In genomic region chr1:169707917-169708604, GRCh38 we compare ENCODE assay signal across 16 cellular contexts.
DNase-seq lines count a peak whose midpoint lies in the region; ATAC-seq, FAIRE-seq and TF ChIP-seq lines count a peak whose summit lies in the region.
"Had no signal": no experiment of that assay in that cellular context is flagged by ENCODE, and none has a peak within 500 bp of the region (broad histone marks: within the 10 kb centered on the region; RNA-seq: fewer than 3 reads in every experiment).

No MANE protein-coding gene starts in this region.

- H3K27ac ChIP-seq in OCI-LY1 (ENCODE audit: low read depth, low read length, poor library complexity, severe bottlenecking): no peak overlapping the region
- H3K27ac ChIP-seq: breast epithelium, right lobe of liver, vagina had no signal

- no peak for TF ChIP-seq CTCF in OCI-LY1 (IDR thresholded peaks at IDR 0.05; ENCODE audit: low read length)

- H3K36me3 Mint-ChIP-seq in activated naive CD8-positive, alpha-beta T cell treated with anti-CD3 and anti-CD28 coated beads, Interleukin-2, amount 50 U/mL, for 24 hours (ENCODE audit: low read depth): peaks cover 52% of the 10 kb centered on the region

- peaks cover 71% of the 10 kb centered on the region for H3K4me1 Mint-ChIP-seq in activated naive CD8-positive, alpha-beta T cell treated with anti-CD3 and anti-CD28 coated beads, Interleukin-2, amount 50 U/mL, for 24 hours

- peaks cover 43% of the 10 kb centered on the region for H3K4me1 ChIP-seq in OCI-LY1 (ENCODE audit: insufficient read depth, low read length, severe bottlenecking)
- H3K4me1 ChIP-seq: breast epithelium had no signal

- no peaks in the 10 kb centered on the region for H3K27me3 ChIP-seq in OCI-LY1 (ENCODE audit: insufficient read depth, low read length)
- H3K27me3 ChIP-seq: breast epithelium, right lobe of liver, vagina had no signal

- H3K79me2 ChIP-seq in OCI-LY1 (ENCODE audit: insufficient read depth, low read length): no peaks in the 10 kb centered on the region

- no peak overlapping the region; the same call in 1 of the 2 replicates for H3K9ac ChIP-seq in OCI-LY1 (ENCODE audit: low read length)

- peak overlapping the region; percentile 14 for H3K4me3 ChIP-seq in OCI-LY1 (ENCODE audit: low read depth, low read length, poor library complexity, severe bottlenecking)
- H3K4me3 ChIP-seq: breast epithelium, right lobe of liver, vagina had no signal

- no peaks in the 10 kb centered on the region for H3K27me3 Mint-ChIP-seq in activated naive CD8-positive, alpha-beta T cell treated with anti-CD3 and anti-CD28 coated beads, Interleukin-2, amount 50 U/mL, for 24 hours

- H3K27ac Mint-ChIP-seq in activated naive CD8-positive, alpha-beta T cell treated with anti-CD3 and anti-CD28 coated beads, Interleukin-2, amount 50 U/mL, for 24 hours: peak overlapping the region; percentile 91

- H3K4me2 ChIP-seq in OCI-LY1 (ENCODE audit: low read length): peak overlapping the region; percentile 39; the same call in 1 of the 2 replicates

- peak; percentile 53 for ATAC-seq in activated naive CD8-positive, alpha-beta T cell treated with anti-CD3 and anti-CD28 coated beads, Interleukin-2, amount 50 U/mL, for 24 hours
- peak; percentile 39 for ATAC-seq in stimulated activated naive CD8-positive, alpha-beta T cell treated with anti-CD3 and anti-CD28 coated beads, Interleukin-15, Interleukin-2, amounts not matched to agents 100 U/mL and 50 U/mL, for 24 hours
- ATAC-seq: right lobe of liver had no signal

- no peaks in the 10 kb centered on the region for H3F3A ChIP-seq in OCI-LY1 (ENCODE audit: insufficient read depth, low read length)

- no peaks in the 10 kb centered on the region for H3K9me3 ChIP-seq in OCI-LY1 (ENCODE audit: low read length)
- H3K9me3 ChIP-seq: breast epithelium, right lobe of liver, vagina had no signal

- H3K36me3 ChIP-seq in OCI-LY1 (ENCODE audit: insufficient read depth, low read length): no peaks in the 10 kb centered on the region
- H3K36me3 ChIP-seq: breast epithelium, right lobe of liver, vagina had no signal

- H3K9me2 ChIP-seq in OCI-LY1 (ENCODE audit: low read depth, low read length): no peaks in the 10 kb centered on the region

- no peak for FAIRE-seq in GM19239 (lab: Jason Lieb, UNC)
- FAIRE-seq: endometrium had no signal

- no peaks in the 10 kb centered on the region for H3K9me3 Mint-ChIP-seq in activated naive CD8-positive, alpha-beta T cell treated with anti-CD3 and anti-CD28 coated beads, Interleukin-2, amount 50 U/mL, for 24 hours

- peak overlapping the region; percentile 81 for H3K4me3 Mint-ChIP-seq in activated naive CD8-positive, alpha-beta T cell treated with anti-CD3 and anti-CD28 coated beads, Interleukin-2, amount 50 U/mL, for 24 hours

- peak; percentile 66 for DNase-seq in activated effector memory CD4-positive, alpha-beta T cell treated with anti-CD3 and anti-CD28 coated beads, Interleukin-2, amount 50 U/mL, for 16 hours
- DNase-seq in activated effector memory CD4-positive, alpha-beta T cell treated with Interleukin-2 at 50 U/mL for 16 hours: no peak
- no peak for DNase-seq in activated naive CD8-positive, alpha-beta T cell treated with anti-CD3 and anti-CD28 coated beads, Interleukin-2, amount 50 U/mL, for 24 hours
- no peak for DNase-seq in stimulated activated naive CD8-positive, alpha-beta T cell treated with anti-CD3 and anti-CD28 coated beads, Interleukin-15, Interleukin-2, amounts not matched to agents 100 U/mL and 50 U/mL, for 24 hours
- DNase-seq in NCI-H2196 treated with DMSO at 0.1 percent for 48 hours (lab: John Stamatoyannopoulos, UW; ENCODE audit: unreplicated experiment) (no peak), GM19239 (ENCODE audit: insufficient read length, low spot score) (no peak), HCEC 1CT (no peak)
- DNase-seq: foreskin melanocyte; KBM-7; NCI-H1436 treated with DMSO at 0.1 percent for 48 hours; right lobe of liver; stimulated activated CD4-positive, alpha-beta T cell treated with anti-CD3 and anti-CD28 coated beads, Interleukin-2, amount 100 ng/mL, for 48 hours had no signal

- no peaks in the 10 kb centered on the region for H4K20me1 ChIP-seq in OCI-LY1 (ENCODE audit: insufficient read depth, low read length)

- 0 out of 2 replicates have a peak overlapping the region, but pooled peaks have one; percentile 4 for H2AFZ ChIP-seq in OCI-LY1 (ENCODE audit: low read length)
